Comparison of ENCODE assay signal across 27 cellular contexts in the genomic region with DNA sequence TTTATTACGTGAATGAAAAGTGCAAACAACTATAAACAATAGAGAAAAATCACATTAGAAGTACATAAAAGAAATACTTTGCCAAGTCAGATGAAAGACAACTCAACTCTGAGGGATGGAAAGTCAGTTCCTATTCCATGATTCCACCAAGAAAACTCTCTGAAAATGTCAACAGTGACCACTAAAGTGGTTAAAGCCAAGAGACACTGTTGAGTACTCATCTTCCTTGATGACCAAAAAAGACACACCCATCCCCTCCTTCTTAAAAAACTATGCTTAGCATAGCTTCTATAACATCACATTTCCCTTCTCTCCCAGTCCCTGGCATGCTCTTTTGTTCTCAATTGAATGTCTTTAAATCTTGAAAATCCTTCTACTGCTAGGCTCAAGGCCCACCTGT.
"Had no signal": no experiment of that assay in that cellular context is flagged by ENCODE, and none has a peak within 500 bp of the region (broad histone marks: within the 10 kb centered on the region; RNA-seq: fewer than 3 reads in every experiment).

No MANE protein-coding gene starts in this region.

- ATAC-seq: activated CD4-positive, alpha-beta T cell treated with anti-CD3 and anti-CD28 coated beads for 36 hours; activated T-cell treated with anti-CD3 and anti-CD28 coated beads, Interleukin-2, amount 50 U/mL, for 72 hours; effector memory CD8-positive, alpha-beta T cell; heart right ventricle; natural killer cell treated with Interleukin-12 subunit alpha and Interleukin-12 subunit beta and Interleukin-15 and Interleukin-18, amount 100 ng/mL, for 72 hours; sciatic nerve; stimulated activated memory B cell treated with anti-CD40 and anti-IgM and Interleukin-4, amounts not matched to agents 10 μg/mL and 1 μg/mL and 100 μg/mL, for 72 hours; stimulated activated naive CD8-positive, alpha-beta T cell treated with anti-CD3 and anti-CD28 coated beads, Interleukin-15, amount 100 ng/mL, for 72 hours; T-cell had no signal

- H3K36me3 Mint-ChIP-seq: activated naive CD8-positive, alpha-beta T cell treated with anti-CD3 and anti-CD28 coated beads, Interleukin-2, amount 10 ng/mL, durations not matched to agents 7 days and 5 days; natural killer cell treated with Interleukin-12 subunit alpha and Interleukin-12 subunit beta and Interleukin-15 and Interleukin-18, amount 100 ng/mL, for 72 hours; stimulated activated memory B cell treated with anti-CD40 and anti-IgM and Interleukin-4, amounts not matched to agents 10 μg/mL and 1 μg/mL and 100 μg/mL, for 72 hours; T-cell had no signal

- H3K9me3 Mint-ChIP-seq: activated naive CD4-positive, alpha-beta T cell treated with anti-CD3 and anti-CD28 coated beads for 36 hours; stimulated activated memory B cell treated with anti-CD40 and anti-IgM and Interleukin-4, amounts not matched to agents 10 μg/mL and 1 μg/mL and 100 μg/mL, for 72 hours; T-cell had no signal

- H3K36me3 ChIP-seq: brain microvascular endothelial cell, heart right ventricle, thyroid gland, upper lobe of left lung, vagina had no signal

- H3K4me3 Mint-ChIP-seq: activated CD4-positive, alpha-beta T cell treated with anti-CD3 and anti-CD28 coated beads for 36 hours; activated naive CD4-positive, alpha-beta T cell treated with anti-CD3 and anti-CD28 coated beads for 36 hours; activated naive CD8-positive, alpha-beta T cell treated with anti-CD3 and anti-CD28 coated beads, Interleukin-2, amount 10 ng/mL, durations not matched to agents 7 days and 5 days; activated T-cell treated with anti-CD3 and anti-CD28 coated beads, Interleukin-2, amount 50 U/mL, for 72 hours; effector memory CD8-positive, alpha-beta T cell; natural killer cell treated with Interleukin-12 subunit alpha and Interleukin-12 subunit beta and Interleukin-15 and Interleukin-18, amount 100 ng/mL, for 72 hours; stimulated activated memory B cell treated with anti-CD40 and anti-IgM and Interleukin-4, amounts not matched to agents 10 μg/mL and 1 μg/mL and 100 μg/mL, for 72 hours; stimulated activated naive CD8-positive, alpha-beta T cell treated with anti-CD3 and anti-CD28 coated beads, Interleukin-15, amount 100 ng/mL, for 72 hours; T-cell had no signal

- H3K27me3 Mint-ChIP-seq: activated naive CD8-positive, alpha-beta T cell treated with anti-CD3 and anti-CD28 coated beads, Interleukin-2, amount 10 ng/mL, durations not matched to agents 7 days and 5 days; effector memory CD8-positive, alpha-beta T cell; progenitor cell of endocrine pancreas had no signal

- H3K4me1 ChIP-seq: thyroid gland had no signal

- H3K4me3 ChIP-seq: coronary artery, dorsolateral prefrontal cortex, heart right ventricle, thyroid gland, upper lobe of left lung, vagina had no signal

- H3K27me3 ChIP-seq: brain microvascular endothelial cell, dorsolateral prefrontal cortex, heart right ventricle, thyroid gland, upper lobe of left lung, vagina had no signal

- H3K27ac Mint-ChIP-seq: activated CD4-positive, alpha-beta T cell treated with anti-CD3 and anti-CD28 coated beads for 36 hours; activated naive CD4-positive, alpha-beta T cell treated with anti-CD3 and anti-CD28 coated beads for 36 hours; activated naive CD8-positive, alpha-beta T cell treated with anti-CD3 and anti-CD28 coated beads, Interleukin-2, amount 10 ng/mL, durations not matched to agents 7 days and 5 days; activated T-cell treated with anti-CD3 and anti-CD28 coated beads, Interleukin-2, amount 50 U/mL, for 72 hours; effector memory CD8-positive, alpha-beta T cell; natural killer cell treated with Interleukin-12 subunit alpha and Interleukin-12 subunit beta and Interleukin-15 and Interleukin-18, amount 100 ng/mL, for 72 hours; progenitor cell of endocrine pancreas; stimulated activated memory B cell treated with anti-CD40 and anti-IgM and Interleukin-4, amounts not matched to agents 10 μg/mL and 1 μg/mL and 100 μg/mL, for 72 hours; stimulated activated naive CD8-positive, alpha-beta T cell treated with anti-CD3 and anti-CD28 coated beads, Interleukin-15, amount 100 ng/mL, for 72 hours; T-cell had no signal

- DNase-seq: activated CD4-positive, alpha-beta T cell treated with anti-CD3 and anti-CD28 coated beads for 36 hours; activated CD4-positive, CD25-positive, alpha-beta regulatory T cell; activated naive CD4-positive, alpha-beta T cell treated with anti-CD3 and anti-CD28 coated beads for 36 hours; activated naive CD8-positive, alpha-beta T cell treated with anti-CD3 and anti-CD28 coated beads, Interleukin-2, amount 10 ng/mL, durations not matched to agents 7 days and 5 days; activated T-cell treated with anti-CD3 and anti-CD28 coated beads for 4 hours; activated T-cell treated with anti-CD3 and anti-CD28 coated beads, Interleukin-2, amount 50 U/mL, for 72 hours; amniotic stem cell; brain microvascular endothelial cell; dorsolateral prefrontal cortex; effector memory CD8-positive, alpha-beta T cell; foreskin fibroblast; heart right ventricle; midbrain; retina; small intestine; stimulated activated CD4-positive, alpha-beta T cell treated with anti-CD3 and anti-CD28 coated beads, Interleukin-4, amount 100 ng/mL, for 4 hours; stimulated activated CD8-positive, alpha-beta memory T cell treated with anti-CD3 and anti-CD28 coated beads, Interleukin-4, amount 100 ng/mL, for 48 hours; stimulated activated naive CD8-positive, alpha-beta T cell treated with anti-CD3 and anti-CD28 coated beads, Interleukin-15, amount 100 ng/mL, for 72 hours; T-cell; thyroid gland; upper lobe of left lung had no signal

- H3K27ac ChIP-seq: brain microvascular endothelial cell, coronary artery, thyroid gland, upper lobe of left lung, vagina had no signal

- H3K4me1 Mint-ChIP-seq: activated CD4-positive, alpha-beta T cell treated with anti-CD3 and anti-CD28 coated beads for 36 hours; activated naive CD8-positive, alpha-beta T cell treated with anti-CD3 and anti-CD28 coated beads, Interleukin-2, amount 10 ng/mL, durations not matched to agents 7 days and 5 days; stimulated activated naive CD8-positive, alpha-beta T cell treated with anti-CD3 and anti-CD28 coated beads, Interleukin-15, amount 100 ng/mL, for 72 hours; T-cell had no signal
